In the genomic region with DNA sequence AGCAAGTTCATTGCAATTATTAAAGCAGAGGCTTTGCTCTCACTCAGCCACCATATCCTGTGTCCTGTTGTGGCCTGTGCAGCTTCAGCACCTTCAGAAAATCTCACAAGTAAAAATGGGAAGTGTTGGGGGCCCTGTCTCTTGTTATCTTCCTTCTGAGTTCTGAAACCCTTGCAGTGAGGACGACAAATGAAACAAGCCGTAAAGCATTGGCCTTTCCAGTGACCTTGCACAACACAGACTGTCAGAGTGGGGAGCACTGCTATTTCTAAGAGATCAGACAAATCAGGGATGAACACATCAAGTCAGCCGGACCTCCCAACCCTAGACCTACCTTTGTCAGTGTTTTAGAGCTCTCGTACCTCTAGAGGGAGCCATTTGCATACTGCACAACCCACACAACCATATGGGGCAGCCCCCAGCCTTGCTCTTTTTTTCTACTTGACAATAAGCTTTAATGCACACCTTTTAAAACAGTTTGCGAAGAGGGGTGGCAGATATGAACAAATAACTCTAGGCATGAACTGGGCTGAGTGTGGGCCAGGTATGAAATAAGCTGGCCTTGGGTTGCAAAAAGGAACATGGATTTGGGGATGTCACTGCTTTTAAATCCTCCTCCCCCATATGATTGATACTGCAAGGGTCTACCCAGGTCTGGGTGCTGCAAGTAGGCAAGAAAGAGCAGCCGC, we compare ENCODE assay signal across 8 cellular contexts.
A peak's percentile ranks its signal among the peaks of the same experiment; 100 is the strongest.
DNase-seq lines count a peak whose midpoint lies in the region; ATAC-seq and TF ChIP-seq lines count a peak whose summit lies in the region.

No MANE protein-coding gene starts in this region.

- ATAC-seq in DND-41 (ENCODE audit: insufficient read depth, low read depth), result peak; percentile 83
- ATAC-seq in GM21529 (IDR thresholded peaks at IDR 0.05; ENCODE audit: unreplicated experiment), result no peak
- ATAC-seq in HG03354 (IDR thresholded peaks at IDR 0.05; ENCODE audit: poor library complexity, severe bottlenecking, unreplicated experiment), result no peak

- peak; percentile 78 for TF ChIP-seq CTCF in DND-41 (IDR thresholded peaks at IDR 0.05; ENCODE audit: borderline replicate concordance, extremely low read depth, low read length, poor library complexity, severe bottlenecking)
- TF ChIP-seq CTCF in GM20000 (IDR thresholded peaks at IDR 0.05; ENCODE audit: extremely low read depth, missing control alignments), result peak; percentile 76

- no peaks in the 10 kb centered on the region for H3K79me2 ChIP-seq in DND-41 (ENCODE audit: insufficient read depth, low read length)

- DNase-seq in DND-41 (peak; percentile 45), GM20000 (ENCODE audit: low spot score) (peak; percentile 77), NCI-H146 treated with DMSO at 0.1 percent for 48 hours (lab: John Stamatoyannopoulos, UW; ENCODE audit: unreplicated experiment) (peak; percentile 37), glomerular visceral epithelial cell (ENCODE audit: extremely low spot score) (peak; percentile 57), pons (ENCODE audit: low spot score) (peak; percentile 43)
- DNase-seq in activated CD4-positive, alpha-beta T cell treated with anti-CD3 and anti-CD28 coated beads, Interleukin-2, amount 50 U/mL, for 48 hours, result peak; percentile 7 to 20

- H3K9ac ChIP-seq in DND-41 (ENCODE audit: low read depth, low read length), result no peak overlapping the region

- H3K27me3 ChIP-seq in DND-41 (ENCODE audit: insufficient read depth, low read length, poor library complexity), result no peaks in the 10 kb centered on the region

- no peak overlapping the region for H2AFZ ChIP-seq in DND-41 (ENCODE audit: low read depth, low read length)

- H3K4me2 ChIP-seq in DND-41 (ENCODE audit: insufficient read depth, low read length), result no peak overlapping the region

- no peaks in the 10 kb centered on the region for H3K9me3 ChIP-seq in DND-41 (ENCODE audit: insufficient read depth, low read length, severe bottlenecking)

- no peaks in the 10 kb centered on the region for H4K20me1 ChIP-seq in DND-41 (ENCODE audit: insufficient read depth, low read length)

- no peaks in the 10 kb centered on the region for H3K4me1 ChIP-seq in DND-41 (ENCODE audit: insufficient read depth, low read length)

- no peaks in the 10 kb centered on the region for H3K36me3 ChIP-seq in DND-41 (ENCODE audit: insufficient read depth, low read length)

- no peak overlapping the region for H3K27ac ChIP-seq in DND-41 (ENCODE audit: low read length)

- H3K4me3 ChIP-seq in DND-41 (ENCODE audit: low read depth in 1 of 2, low read length in 2 of 2), result no peak overlapping the region

Comparison
In these comparisons a context has a peak if more than half of its experiments do, and no peak if none do; other contexts are left out.
1. DNase-seq: peak in every context shown above with its lines; median percentile 77 in GM20000; 57 in glomerular visceral epithelial cell; 45 in DND-41; 43 in pons; 37 in NCI-H146 treated with DMSO at 0.1 percent for 48 hours; 14 in activated CD4-positive, alpha-beta T cell treated with anti-CD3 and anti-CD28 coated beads, Interleukin-2, amount 50 U/mL, for 48 hours.